In the genomic region with DNA sequence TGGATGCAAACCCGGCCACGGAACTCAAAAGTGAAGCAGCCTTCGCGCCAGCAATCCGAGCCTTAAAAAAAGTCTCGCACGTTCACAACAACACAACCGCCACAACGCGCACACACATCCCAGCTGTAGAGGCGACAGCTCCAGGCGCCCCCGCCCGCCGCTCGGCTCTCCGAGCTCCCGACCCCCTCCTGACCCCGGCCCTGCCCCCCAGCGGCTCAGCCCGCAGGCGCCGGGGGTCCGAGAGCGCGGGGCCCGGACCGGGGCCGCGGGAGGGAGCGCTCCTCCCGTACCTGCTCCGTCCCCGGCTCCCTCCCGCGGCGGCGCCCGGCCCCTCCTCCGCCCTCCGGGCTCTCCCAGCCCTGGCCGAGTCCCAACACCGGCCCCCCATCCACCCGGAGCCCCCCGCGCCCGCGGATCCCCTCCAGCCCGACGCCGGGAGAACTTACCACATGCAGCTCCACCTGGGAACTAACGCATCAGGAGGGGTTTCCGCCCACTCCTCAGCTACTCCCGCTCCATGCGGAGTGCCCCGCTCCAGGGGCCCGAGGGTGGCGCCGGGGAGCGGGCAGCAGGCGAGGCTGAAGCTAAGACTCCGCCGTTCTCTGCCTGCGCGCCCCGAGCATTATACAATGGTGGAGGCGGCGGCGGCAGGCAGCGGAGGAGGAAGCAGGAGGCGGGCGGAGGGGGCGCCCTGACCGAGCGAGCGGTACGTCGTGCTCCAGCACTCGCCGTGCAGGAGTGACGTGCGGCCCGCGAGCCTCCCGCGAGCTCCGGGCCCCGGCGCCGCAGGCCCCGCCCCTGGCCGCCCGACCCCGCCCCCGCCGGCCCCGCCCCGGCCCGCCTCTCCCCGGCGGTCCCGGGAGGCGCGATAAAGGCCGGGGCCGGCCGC, we compare ENCODE assay signal across 1 cellular context.
TF ChIP-seq lines count a peak whose summit lies in the region.

A gene with protein sequence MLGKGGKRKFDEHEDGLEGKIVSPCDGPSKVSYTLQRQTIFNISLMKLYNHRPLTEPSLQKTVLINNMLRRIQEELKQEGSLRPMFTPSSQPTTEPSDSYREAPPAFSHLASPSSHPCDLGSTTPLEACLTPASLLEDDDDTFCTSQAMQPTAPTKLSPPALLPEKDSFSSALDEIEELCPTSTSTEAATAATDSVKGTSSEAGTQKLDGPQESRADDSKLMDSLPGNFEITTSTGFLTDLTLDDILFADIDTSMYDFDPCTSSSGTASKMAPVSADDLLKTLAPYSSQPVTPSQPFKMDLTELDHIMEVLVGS (minus strand): TSS at position 740 of the 889 bp plus-strand sequence. CDS start 17,042 bp downstream, outside the sequence.

TF ChIP-seq in A549, 52 proteins besides CTCF, POLR2A, EP300 and RAD21 (continued from another document):
- peak; percentile 47; the same call in 1 of the 2 replicates for TF ChIP-seq ATOH8 (CRISPR knock-in tag; IDR thresholded peaks at IDR 0.05; ENCODE audit: low read depth)
- TF ChIP-seq TP53 (CRISPR knock-in tag; IDR thresholded peaks at IDR 0.05), result no peak
- TF ChIP-seq SREBF2 (IDR thresholded peaks at IDR 0.05), result no peak
- no peak; the same call in 1 of the 3 replicates for TF ChIP-seq SMC3 (IDR thresholded peaks at IDR 0.05)
- peak in 1 of 2 experiments; percentile 67; a peak in 4 of 5 replicates for TF ChIP-seq JUN (IDR thresholded peaks at IDR 0.05)
- TF ChIP-seq EHF (CRISPR knock-in tag; IDR thresholded peaks at IDR 0.05), result no peak
- TF ChIP-seq HES2 (IDR thresholded peaks at IDR 0.05), result no peak
- no peak for TF ChIP-seq ZSCAN20 (CRISPR knock-in tag; IDR thresholded peaks at IDR 0.05)
- peak; percentile 67; the same call in 1 of the 2 replicates for TF ChIP-seq HMGXB4 (CRISPR knock-in tag; IDR thresholded peaks at IDR 0.05; ENCODE audit: borderline replicate concordance)
- TF ChIP-seq, protein P1, sequence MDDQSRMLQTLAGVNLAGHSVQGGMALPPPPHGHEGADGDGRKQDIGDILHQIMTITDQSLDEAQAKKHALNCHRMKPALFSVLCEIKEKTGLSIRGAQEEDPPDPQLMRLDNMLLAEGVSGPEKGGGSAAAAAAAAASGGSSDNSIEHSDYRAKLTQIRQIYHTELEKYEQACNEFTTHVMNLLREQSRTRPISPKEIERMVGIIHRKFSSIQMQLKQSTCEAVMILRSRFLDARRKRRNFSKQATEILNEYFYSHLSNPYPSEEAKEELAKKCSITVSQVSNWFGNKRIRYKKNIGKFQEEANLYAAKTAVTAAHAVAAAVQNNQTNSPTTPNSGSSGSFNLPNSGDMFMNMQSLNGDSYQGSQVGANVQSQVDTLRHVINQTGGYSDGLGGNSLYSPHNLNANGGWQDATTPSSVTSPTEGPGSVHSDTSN (IDR thresholded peaks at IDR 0.05), result peak; percentile 9; the same call in 1 of the 2 replicates
- no peak for TF ChIP-seq NPAS2 (CRISPR knock-in tag; IDR thresholded peaks at IDR 0.05; ENCODE audit: borderline replicate concordance)
- TF ChIP-seq, protein P2, sequence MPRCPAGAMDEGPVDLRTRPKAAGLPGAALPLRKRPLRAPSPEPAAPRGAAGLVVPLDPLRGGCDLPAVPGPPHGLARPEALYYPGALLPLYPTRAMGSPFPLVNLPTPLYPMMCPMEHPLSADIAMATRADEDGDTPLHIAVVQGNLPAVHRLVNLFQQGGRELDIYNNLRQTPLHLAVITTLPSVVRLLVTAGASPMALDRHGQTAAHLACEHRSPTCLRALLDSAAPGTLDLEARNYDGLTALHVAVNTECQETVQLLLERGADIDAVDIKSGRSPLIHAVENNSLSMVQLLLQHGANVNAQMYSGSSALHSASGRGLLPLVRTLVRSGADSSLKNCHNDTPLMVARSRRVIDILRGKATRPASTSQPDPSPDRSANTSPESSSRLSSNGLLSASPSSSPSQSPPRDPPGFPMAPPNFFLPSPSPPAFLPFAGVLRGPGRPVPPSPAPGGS (IDR thresholded peaks at IDR 0.05), result no peak; the same call in 2 of the 3 replicates
- no peak for TF ChIP-seq RFX5 (IDR thresholded peaks at IDR 0.05)
- TF ChIP-seq HEYL (CRISPR knock-in tag; IDR thresholded peaks at IDR 0.05), result no peak
- no peak for TF ChIP-seq FOXS1 (CRISPR knock-in tag; IDR thresholded peaks at IDR 0.05)
- TF ChIP-seq FOSB (CRISPR knock-in tag; IDR thresholded peaks at IDR 0.05), result no peak
- TF ChIP-seq FOSL2 (IDR thresholded peaks at IDR 0.05), result no peak
- no peak for TF ChIP-seq FOSL2 (CRISPR knock-in tag; IDR thresholded peaks at IDR 0.05)
- no peak for TF ChIP-seq HOXB13 (CRISPR knock-in tag; IDR thresholded peaks at IDR 0.05; ENCODE audit: low read depth)
- TF ChIP-seq, protein P3, sequence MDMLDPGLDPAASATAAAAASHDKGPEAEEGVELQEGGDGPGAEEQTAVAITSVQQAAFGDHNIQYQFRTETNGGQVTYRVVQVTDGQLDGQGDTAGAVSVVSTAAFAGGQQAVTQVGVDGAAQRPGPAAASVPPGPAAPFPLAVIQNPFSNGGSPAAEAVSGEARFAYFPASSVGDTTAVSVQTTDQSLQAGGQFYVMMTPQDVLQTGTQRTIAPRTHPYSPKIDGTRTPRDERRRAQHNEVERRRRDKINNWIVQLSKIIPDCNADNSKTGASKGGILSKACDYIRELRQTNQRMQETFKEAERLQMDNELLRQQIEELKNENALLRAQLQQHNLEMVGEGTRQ (IDR thresholded peaks at IDR 0.05), result no peak
- no peak for TF ChIP-seq CEBPB (IDR thresholded peaks at IDR 0.05)
- no peak for TF ChIP-seq HOXA7 (CRISPR knock-in tag; IDR thresholded peaks at IDR 0.05)
- TF ChIP-seq, protein P4, sequence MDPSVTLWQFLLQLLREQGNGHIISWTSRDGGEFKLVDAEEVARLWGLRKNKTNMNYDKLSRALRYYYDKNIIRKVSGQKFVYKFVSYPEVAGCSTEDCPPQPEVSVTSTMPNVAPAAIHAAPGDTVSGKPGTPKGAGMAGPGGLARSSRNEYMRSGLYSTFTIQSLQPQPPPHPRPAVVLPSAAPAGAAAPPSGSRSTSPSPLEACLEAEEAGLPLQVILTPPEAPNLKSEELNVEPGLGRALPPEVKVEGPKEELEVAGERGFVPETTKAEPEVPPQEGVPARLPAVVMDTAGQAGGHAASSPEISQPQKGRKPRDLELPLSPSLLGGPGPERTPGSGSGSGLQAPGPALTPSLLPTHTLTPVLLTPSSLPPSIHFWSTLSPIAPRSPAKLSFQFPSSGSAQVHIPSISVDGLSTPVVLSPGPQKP (IDR thresholded peaks at IDR 0.05; ENCODE audit: low read depth, low read length), result no peak
- no peak for TF ChIP-seq POLR2AphosphoS2 (conservative IDR thresholded peaks at IDR 0.05; ENCODE audit: low read length)
- TF ChIP-seq NFE2L2 (conservative IDR thresholded peaks at IDR 0.05; ENCODE audit: low read length), result no peak
- TF ChIP-seq KDM1A (IDR thresholded peaks at IDR 0.05; ENCODE audit: low read depth), result no peak
